1 cellular context compared by ENCODE assay signal in genomic region chr1:246679211-246680177, GRCh38.
TF ChIP-seq lines count a peak whose summit lies in the region.

No MANE protein-coding gene starts in this region.

TF ChIP-seq in HepG2, 621 proteins besides CTCF, POLR2A, EP300 and RAD21 (continued from another document):
- TF ChIP-seq, protein P1, sequence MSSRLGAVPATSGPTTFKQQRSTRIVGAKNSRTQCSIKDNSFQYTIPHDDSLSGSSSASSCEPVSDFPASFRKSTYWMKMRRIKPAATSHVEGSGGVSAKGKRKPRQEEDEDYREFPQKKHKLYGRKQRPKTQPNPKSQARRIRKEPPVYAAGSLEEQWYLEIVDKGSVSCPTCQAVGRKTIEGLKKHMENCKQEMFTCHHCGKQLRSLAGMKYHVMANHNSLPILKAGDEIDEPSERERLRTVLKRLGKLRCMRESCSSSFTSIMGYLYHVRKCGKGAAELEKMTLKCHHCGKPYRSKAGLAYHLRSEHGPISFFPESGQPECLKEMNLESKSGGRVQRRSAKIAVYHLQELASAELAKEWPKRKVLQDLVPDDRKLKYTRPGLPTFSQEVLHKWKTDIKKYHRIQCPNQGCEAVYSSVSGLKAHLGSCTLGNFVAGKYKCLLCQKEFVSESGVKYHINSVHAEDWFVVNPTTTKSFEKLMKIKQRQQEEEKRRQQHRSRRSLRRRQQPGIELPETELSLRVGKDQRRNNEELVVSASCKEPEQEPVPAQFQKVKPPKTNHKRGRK (CRISPR knock-in tag; IDR thresholded peaks at IDR 0.05) = no peak
- TF ChIP-seq ZFX (CRISPR knock-in tag; IDR thresholded peaks at IDR 0.05; ENCODE audit: low read depth) = no peak
- no peak for TF ChIP-seq KLF11 (CRISPR knock-in tag; IDR thresholded peaks at IDR 0.05)
- no peak for TF ChIP-seq SMARCC2 (IDR thresholded peaks at IDR 0.05)
- no peak for TF ChIP-seq JUNB (CRISPR knock-in tag; IDR thresholded peaks at IDR 0.05; ENCODE audit: borderline replicate concordance)
- TF ChIP-seq ZMYM2 (CRISPR knock-in tag; IDR thresholded peaks at IDR 0.05) = no peak
- TF ChIP-seq ZNF790 (CRISPR knock-in tag; IDR thresholded peaks at IDR 0.05; ENCODE audit: borderline replicate concordance) = no peak
- TF ChIP-seq ELF1 (CRISPR knock-in tag; IDR thresholded peaks at IDR 0.05) = no peak
- TF ChIP-seq CREB3 (CRISPR knock-in tag; IDR thresholded peaks at IDR 0.05) = no peak
- TF ChIP-seq, protein P2, sequence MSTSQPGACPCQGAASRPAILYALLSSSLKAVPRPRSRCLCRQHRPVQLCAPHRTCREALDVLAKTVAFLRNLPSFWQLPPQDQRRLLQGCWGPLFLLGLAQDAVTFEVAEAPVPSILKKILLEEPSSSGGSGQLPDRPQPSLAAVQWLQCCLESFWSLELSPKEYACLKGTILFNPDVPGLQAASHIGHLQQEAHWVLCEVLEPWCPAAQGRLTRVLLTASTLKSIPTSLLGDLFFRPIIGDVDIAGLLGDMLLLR (CRISPR knock-in tag; IDR thresholded peaks at IDR 0.05) = no peak
- TF ChIP-seq ZNF292 (CRISPR knock-in tag; IDR thresholded peaks at IDR 0.05; ENCODE audit: borderline replicate concordance, low read depth) = no peak
- no peak for TF ChIP-seq ARHGAP35 (CRISPR knock-in tag; IDR thresholded peaks at IDR 0.05; ENCODE audit: borderline replicate concordance)
